In genomic region chr10:50326757-50327701, GRCh38 we compare ENCODE assay signal across 1 cellular context.
TF ChIP-seq lines count a peak whose summit lies in the region.

No MANE protein-coding gene starts in this region.

TF ChIP-seq in GM23338, 12 proteins besides CTCF, POLR2A, EP300 and RAD21:
- TF ChIP-seq, protein P1, sequence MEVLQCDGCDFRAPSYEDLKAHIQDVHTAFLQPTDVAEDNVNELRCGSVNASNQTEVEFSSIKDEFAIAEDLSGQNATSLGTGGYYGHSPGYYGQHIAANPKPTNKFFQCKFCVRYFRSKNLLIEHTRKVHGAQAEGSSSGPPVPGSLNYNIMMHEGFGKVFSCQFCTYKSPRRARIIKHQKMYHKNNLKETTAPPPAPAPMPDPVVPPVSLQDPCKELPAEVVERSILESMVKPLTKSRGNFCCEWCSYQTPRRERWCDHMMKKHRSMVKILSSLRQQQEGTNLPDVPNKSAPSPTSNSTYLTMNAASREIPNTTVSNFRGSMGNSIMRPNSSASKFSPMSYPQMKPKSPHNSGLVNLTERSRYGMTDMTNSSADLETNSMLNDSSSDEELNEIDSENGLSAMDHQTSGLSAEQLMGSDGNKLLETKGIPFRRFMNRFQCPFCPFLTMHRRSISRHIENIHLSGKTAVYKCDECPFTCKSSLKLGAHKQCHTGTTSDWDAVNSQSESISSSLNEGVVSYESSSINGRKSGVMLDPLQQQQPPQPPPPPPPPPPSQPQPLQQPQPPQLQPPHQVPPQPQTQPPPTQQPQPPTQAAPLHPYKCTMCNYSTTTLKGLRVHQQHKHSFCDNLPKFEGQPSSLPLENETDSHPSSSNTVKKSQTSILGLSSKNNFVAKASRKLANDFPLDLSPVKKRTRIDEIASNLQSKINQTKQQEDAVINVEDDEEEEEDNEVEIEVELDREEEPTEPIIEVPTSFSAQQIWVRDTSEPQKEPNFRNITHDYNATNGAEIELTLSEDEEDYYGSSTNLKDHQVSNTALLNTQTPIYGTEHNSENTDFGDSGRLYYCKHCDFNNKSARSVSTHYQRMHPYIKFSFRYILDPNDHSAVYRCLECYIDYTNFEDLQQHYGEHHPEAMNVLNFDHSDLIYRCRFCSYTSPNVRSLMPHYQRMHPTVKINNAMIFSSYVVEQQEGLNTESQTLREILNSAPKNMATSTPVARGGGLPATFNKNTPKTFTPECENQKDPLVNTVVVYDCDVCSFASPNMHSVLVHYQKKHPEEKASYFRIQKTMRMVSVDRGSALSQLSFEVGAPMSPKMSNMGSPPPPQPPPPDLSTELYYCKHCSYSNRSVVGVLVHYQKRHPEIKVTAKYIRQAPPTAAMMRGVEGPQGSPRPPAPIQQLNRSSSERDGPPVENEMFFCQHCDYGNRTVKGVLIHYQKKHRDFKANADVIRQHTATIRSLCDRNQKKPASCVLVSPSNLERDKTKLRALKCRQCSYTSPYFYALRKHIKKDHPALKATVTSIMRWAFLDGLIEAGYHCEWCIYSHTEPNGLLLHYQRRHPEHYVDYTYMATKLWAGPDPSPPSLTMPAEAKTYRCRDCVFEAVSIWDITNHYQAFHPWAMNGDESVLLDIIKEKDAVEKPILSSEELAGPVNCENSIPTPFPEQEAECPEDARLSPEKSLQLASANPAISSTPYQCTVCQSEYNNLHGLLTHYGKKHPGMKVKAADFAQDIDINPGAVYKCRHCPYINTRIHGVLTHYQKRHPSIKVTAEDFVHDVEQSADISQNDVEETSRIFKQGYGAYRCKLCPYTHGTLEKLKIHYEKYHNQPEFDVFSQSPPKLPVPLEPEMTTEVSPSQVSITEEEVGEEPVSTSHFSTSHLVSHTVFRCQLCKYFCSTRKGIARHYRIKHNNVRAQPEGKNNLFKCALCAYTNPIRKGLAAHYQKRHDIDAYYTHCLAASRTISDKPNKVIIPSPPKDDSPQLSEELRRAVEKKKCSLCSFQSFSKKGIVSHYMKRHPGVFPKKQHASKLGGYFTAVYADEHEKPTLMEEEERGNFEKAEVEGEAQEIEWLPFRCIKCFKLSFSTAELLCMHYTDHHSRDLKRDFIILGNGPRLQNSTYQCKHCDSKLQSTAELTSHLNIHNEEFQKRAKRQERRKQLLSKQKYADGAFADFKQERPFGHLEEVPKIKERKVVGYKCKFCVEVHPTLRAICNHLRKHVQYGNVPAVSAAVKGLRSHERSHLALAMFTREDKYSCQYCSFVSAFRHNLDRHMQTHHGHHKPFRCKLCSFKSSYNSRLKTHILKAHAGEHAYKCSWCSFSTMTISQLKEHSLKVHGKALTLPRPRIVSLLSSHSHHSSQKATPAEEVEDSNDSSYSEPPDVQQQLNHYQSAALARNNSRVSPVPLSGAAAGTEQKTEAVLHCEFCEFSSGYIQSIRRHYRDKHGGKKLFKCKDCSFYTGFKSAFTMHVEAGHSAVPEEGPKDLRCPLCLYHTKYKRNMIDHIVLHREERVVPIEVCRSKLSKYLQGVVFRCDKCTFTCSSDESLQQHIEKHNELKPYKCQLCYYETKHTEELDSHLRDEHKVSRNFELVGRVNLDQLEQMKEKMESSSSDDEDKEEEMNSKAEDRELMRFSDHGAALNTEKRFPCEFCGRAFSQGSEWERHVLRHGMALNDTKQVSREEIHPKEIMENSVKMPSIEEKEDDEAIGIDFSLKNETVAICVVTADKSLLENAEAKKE (CRISPR knock-in tag; IDR thresholded peaks at IDR 0.05), result no peak
- TF ChIP-seq, protein P2, sequence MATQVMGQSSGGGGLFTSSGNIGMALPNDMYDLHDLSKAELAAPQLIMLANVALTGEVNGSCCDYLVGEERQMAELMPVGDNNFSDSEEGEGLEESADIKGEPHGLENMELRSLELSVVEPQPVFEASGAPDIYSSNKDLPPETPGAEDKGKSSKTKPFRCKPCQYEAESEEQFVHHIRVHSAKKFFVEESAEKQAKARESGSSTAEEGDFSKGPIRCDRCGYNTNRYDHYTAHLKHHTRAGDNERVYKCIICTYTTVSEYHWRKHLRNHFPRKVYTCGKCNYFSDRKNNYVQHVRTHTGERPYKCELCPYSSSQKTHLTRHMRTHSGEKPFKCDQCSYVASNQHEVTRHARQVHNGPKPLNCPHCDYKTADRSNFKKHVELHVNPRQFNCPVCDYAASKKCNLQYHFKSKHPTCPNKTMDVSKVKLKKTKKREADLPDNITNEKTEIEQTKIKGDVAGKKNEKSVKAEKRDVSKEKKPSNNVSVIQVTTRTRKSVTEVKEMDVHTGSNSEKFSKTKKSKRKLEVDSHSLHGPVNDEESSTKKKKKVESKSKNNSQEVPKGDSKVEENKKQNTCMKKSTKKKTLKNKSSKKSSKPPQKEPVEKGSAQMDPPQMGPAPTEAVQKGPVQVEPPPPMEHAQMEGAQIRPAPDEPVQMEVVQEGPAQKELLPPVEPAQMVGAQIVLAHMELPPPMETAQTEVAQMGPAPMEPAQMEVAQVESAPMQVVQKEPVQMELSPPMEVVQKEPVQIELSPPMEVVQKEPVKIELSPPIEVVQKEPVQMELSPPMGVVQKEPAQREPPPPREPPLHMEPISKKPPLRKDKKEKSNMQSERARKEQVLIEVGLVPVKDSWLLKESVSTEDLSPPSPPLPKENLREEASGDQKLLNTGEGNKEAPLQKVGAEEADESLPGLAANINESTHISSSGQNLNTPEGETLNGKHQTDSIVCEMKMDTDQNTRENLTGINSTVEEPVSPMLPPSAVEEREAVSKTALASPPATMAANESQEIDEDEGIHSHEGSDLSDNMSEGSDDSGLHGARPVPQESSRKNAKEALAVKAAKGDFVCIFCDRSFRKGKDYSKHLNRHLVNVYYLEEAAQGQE (IDR thresholded peaks at IDR 0.05; ENCODE audit: unreplicated experiment), result no peak
- TF ChIP-seq EZH2phosphoT487 (IDR thresholded peaks at IDR 0.05; ENCODE audit: unreplicated experiment), result no peak
- TF ChIP-seq POLR2AphosphoS5 (IDR thresholded peaks at IDR 0.05; ENCODE audit: low read depth), result no peak
- TF ChIP-seq JUNB (IDR thresholded peaks at IDR 0.05; ENCODE audit: unreplicated experiment), result no peak
- no peak for TF ChIP-seq EZH2 (IDR thresholded peaks at IDR 0.05; ENCODE audit: low read depth, unreplicated experiment)
- TF ChIP-seq CREB1 (CRISPR knock-in tag; IDR thresholded peaks at IDR 0.05; ENCODE audit: low read depth), result no peak
- TF ChIP-seq STAT1 (IDR thresholded peaks at IDR 0.05; ENCODE audit: unreplicated experiment), result no peak
- no peak for TF ChIP-seq NANOG (IDR thresholded peaks at IDR 0.05; ENCODE audit: borderline replicate concordance)
- TF ChIP-seq ZNF331 (CRISPR knock-in tag; IDR thresholded peaks at IDR 0.05; ENCODE audit: low read depth), result no peak
- no peak for TF ChIP-seq ZNF114 (CRISPR knock-in tag; IDR thresholded peaks at IDR 0.05)
